Comparison of ENCODE assay signal across 8 cellular contexts in genomic region chr4:184471872-184472539, GRCh38. TPM values are rescaled to one million over a fixed set of nuclear protein-coding genes. Genes with fewer than 3 reads are reported as not detected.
DNase-seq lines count a peak whose midpoint lies in the region; ATAC-seq and TF ChIP-seq lines count a peak whose summit lies in the region.

No MANE protein-coding gene starts in this region.

- peaks cover 8% of the 10 kb centered on the region for H3K4me1 ChIP-seq in foreskin keratinocyte

- H3K27ac ChIP-seq in foreskin keratinocyte = peak overlapping the region; percentile 87

- CTCF ChIA-PET in activated CD8-positive, alpha-beta T cell treated with anti-CD3 and anti-CD28 coated beads for 36 hours (lab: Charles Lee) = no interaction called here

- TF ChIP-seq CTCF in activated CD8-positive, alpha-beta T cell treated with anti-CD3 and anti-CD28 coated beads for 36 hours (IDR thresholded peaks at IDR 0.05) = no peak
- TF ChIP-seq CTCF in foreskin keratinocyte (conservative IDR thresholded peaks at IDR 0.05) = peak; percentile 39
- no peak for TF ChIP-seq CTCF in retinal pigment epithelial cell (conservative IDR thresholded peaks at IDR 0.05; ENCODE audit: low read depth, low read length)

- no peaks in the 10 kb centered on the region for H3K27me3 Mint-ChIP-seq in activated CD8-positive, alpha-beta T cell treated with anti-CD3 and anti-CD28 coated beads for 36 hours

- peak; percentile 13 for ATAC-seq in HG02678 (IDR thresholded peaks at IDR 0.05; ENCODE audit: unreplicated experiment)
- ATAC-seq in activated CD8-positive, alpha-beta T cell treated with anti-CD3 and anti-CD28 coated beads for 36 hours = peak; percentile 2
- ATAC-seq in foreskin keratinocyte = no peak
- no peak for ATAC-seq in GM19467 (IDR thresholded peaks at IDR 0.05; ENCODE audit: unreplicated experiment)

- H3K4me1 Mint-ChIP-seq in activated CD8-positive, alpha-beta T cell treated with anti-CD3 and anti-CD28 coated beads for 36 hours (ENCODE audit: low read depth) = peaks cover 47% of the 10 kb centered on the region

- POLR2A ChIA-PET in activated CD8-positive, alpha-beta T cell treated with anti-CD3 and anti-CD28 coated beads for 36 hours (lab: Charles Lee) = interaction anchor here (1.0 kb wide), 1 partner anchor 261 kb away, joined by 3 read pairs; no protein-coding TSS in a partner anchor

- peaks cover 42% of the 10 kb centered on the region for H3K36me3 Mint-ChIP-seq in activated CD8-positive, alpha-beta T cell treated with anti-CD3 and anti-CD28 coated beads for 36 hours (ENCODE audit: low read depth)

- no peaks in the 10 kb centered on the region for H3K27me3 ChIP-seq in foreskin keratinocyte

- H3K4me3 Mint-ChIP-seq in activated CD8-positive, alpha-beta T cell treated with anti-CD3 and anti-CD28 coated beads for 36 hours = peak overlapping the region; percentile 86

- peak; percentile 22 for DNase-seq in GF-D8 (lab: John Stamatoyannopoulos, UW)
- DNase-seq in activated CD8-positive, alpha-beta T cell treated with anti-CD3 and anti-CD28 coated beads for 36 hours = peak; percentile 46
- DNase-seq in foreskin keratinocyte = peak in 1 of 2 donors; percentile 47
- DNase-seq in retinal pigment epithelial cell (ENCODE audit: low read depth) = no peak
- no peak for DNase-seq in cortex of kidney (lab: John Stamatoyannopoulos, UW)
- no peak for DNase-seq in T1000 (lab: John Stamatoyannopoulos, UW)

- peak overlapping the region; percentile 89 for H3K27ac Mint-ChIP-seq in activated CD8-positive, alpha-beta T cell treated with anti-CD3 and anti-CD28 coated beads for 36 hours

- peak overlapping the region; percentile 94 for H3K4me3 ChIP-seq in retinal pigment epithelial cell (ENCODE audit: low read length)

- H3K9me3 Mint-ChIP-seq in activated CD8-positive, alpha-beta T cell treated with anti-CD3 and anti-CD28 coated beads for 36 hours = no peaks in the 10 kb centered on the region

- intact Hi-C loops in activated CD8-positive, alpha-beta T cell treated with anti-CD3 and anti-CD28 coated beads for 36 hours (cut with micrococcal nuclease) = loop anchor here (5.0 kb wide), 2 partner anchors 175 to 190 kb away; partner anchors contain the start of genes CASP3 and PRIMPOL

RNA-seq across cellular contexts. Expression of gene IRF2, which starts 2.3 kb away (rescaled TPM):
- 10 to 100 TPM; 48.1 to 56.4 TPM for total RNA-seq in activated CD8-positive, alpha-beta T cell treated with anti-CD3 and anti-CD28 coated beads for 36 hours
- total RNA-seq in foreskin keratinocyte = 16.5 and 18.4 TPM in 2 replicates
- 10.7 and 11.9 TPM in 2 replicates for polyA plus RNA-seq in foreskin keratinocyte

Comparison
In these comparisons a context has a peak if more than half of its experiments do, and no peak if none do; other contexts are left out.
1. DNase-seq: peak in GF-D8 (single experiment) and activated CD8-positive, alpha-beta T cell treated with anti-CD3 and anti-CD28 coated beads for 36 hours (single experiment); none in retinal pigment epithelial cell (single experiment), cortex of kidney (single experiment) and T1000 (single experiment).
2. ATAC-seq: peak in HG02678 (single experiment) and activated CD8-positive, alpha-beta T cell treated with anti-CD3 and anti-CD28 coated beads for 36 hours (single experiment); none in foreskin keratinocyte (single experiment) and GM19467 (single experiment).